Comparison of ENCODE assay signal across 29 cellular contexts in genomic region chr7:119572541-119572940, GRCh38.
"Had no signal": no experiment of that assay in that cellular context is flagged by ENCODE, and none has a peak within 500 bp of the region (broad histone marks: within the 10 kb centered on the region; RNA-seq: fewer than 3 reads in every experiment).

No MANE protein-coding gene starts in this region.

- FAIRE-seq: astrocyte, keratinocyte, small intestine had no signal

- H3K36me3 ChIP-seq: brain microvascular endothelial cell, sigmoid colon, suprapubic skin, tibial artery had no signal

- ATAC-seq: activated CD8-positive, alpha-beta memory T cell treated with anti-CD3 and anti-CD28 coated beads, Interleukin-2, amount 10 ng/mL, durations not matched to agents 7 days and 5 days; activated CD8-positive, alpha-beta T cell treated with anti-CD3 and anti-CD28 coated beads, Interleukin-2, amount 10 ng/mL, durations not matched to agents 7 days and 5 days; activated naive CD4-positive, alpha-beta T cell treated with anti-CD3 and anti-CD28 coated beads, Interleukin-2, amount 50 U/mL, for 72 hours; esophagus mucosa; left colon; naive thymus-derived CD8-positive, alpha-beta T cell; stimulated activated memory B cell treated with anti-CD40 and anti-IgM and Interleukin-4, amounts not matched to agents 10 μg/mL and 1 μg/mL and 100 μg/mL, for 72 hours; T-helper 17 cell had no signal

- H3K9me3 ChIP-seq: sigmoid colon, suprapubic skin had no signal

- H3K4me3 ChIP-seq: sigmoid colon, suprapubic skin, tibial artery had no signal

- H3K4me3 Mint-ChIP-seq: activated CD8-positive, alpha-beta memory T cell treated with anti-CD3 and anti-CD28 coated beads, Interleukin-2, amount 10 ng/mL, durations not matched to agents 7 days and 5 days; activated CD8-positive, alpha-beta T cell treated with anti-CD3 and anti-CD28 coated beads, Interleukin-2, amount 10 ng/mL, durations not matched to agents 7 days and 5 days; dendritic cell treated with granulocyte-macrophage colony-stimulating factor and Interleukin-4, amounts not matched to agents 40 ng/mL and 50 ng/mL, for 4 days; endodermal cell; naive thymus-derived CD8-positive, alpha-beta T cell; neural crest cell; stimulated activated memory B cell treated with anti-CD40 and anti-IgM and Interleukin-4, amounts not matched to agents 10 μg/mL and 1 μg/mL and 100 μg/mL, for 72 hours; T-helper 17 cell had no signal

- H3K9me3 Mint-ChIP-seq: endodermal cell, neural crest cell had no signal

- H3K27ac ChIP-seq: brain microvascular endothelial cell, sigmoid colon, suprapubic skin, tibial artery had no signal

- H3K27me3 ChIP-seq: brain microvascular endothelial cell, sigmoid colon, suprapubic skin, tibial artery had no signal

- DNase-seq: activated CD4-positive, alpha-beta T cell treated with anti-CD3 and anti-CD28 coated beads for 1 hour; activated CD4-positive, alpha-beta T cell treated with anti-CD3 and anti-CD28 coated beads, Interleukin-2, amount 50 U/mL, for 1 hour; activated CD8-positive, alpha-beta memory T cell treated with anti-CD3 and anti-CD28 coated beads, Interleukin-2, amount 10 ng/mL, durations not matched to agents 7 days and 5 days; activated CD8-positive, alpha-beta T cell treated with anti-CD3 and anti-CD28 coated beads, Interleukin-2, amount 10 ng/mL, durations not matched to agents 7 days and 5 days; activated naive CD4-positive, alpha-beta T cell; activated T-cell treated with anti-CD3 and anti-CD28 coated beads, Interleukin-2, amount 50 U/mL, for 48 hours; brain microvascular endothelial cell; foreskin fibroblast; left colon; naive thymus-derived CD8-positive, alpha-beta T cell; sigmoid colon; small intestine; stimulated activated CD4-positive, alpha-beta T cell treated with anti-CD3 and anti-CD28 coated beads, Interleukin-1b, Interleukin-23, amount 100 ng/mL, for 48 hours; stimulated activated CD4-positive, alpha-beta T cell treated with anti-CD3 and anti-CD28 coated beads, Interleukin-4, amount 100 ng/mL, for 4 hours; stimulated activated CD8-positive, alpha-beta memory T cell treated with anti-CD3 and anti-CD28 coated beads, Interleukin-4, amount 100 ng/mL, for 48 hours; T-helper 17 cell; T1000; tibial artery had no signal

- H3K4me1 ChIP-seq: sigmoid colon, suprapubic skin, tibial artery had no signal

- H3K27me3 Mint-ChIP-seq: activated CD8-positive, alpha-beta memory T cell treated with anti-CD3 and anti-CD28 coated beads, Interleukin-2, amount 10 ng/mL, durations not matched to agents 7 days and 5 days; dendritic cell treated with granulocyte-macrophage colony-stimulating factor and Interleukin-4, amounts not matched to agents 40 ng/mL and 50 ng/mL, for 4 days; naive thymus-derived CD8-positive, alpha-beta T cell; progenitor cell of endocrine pancreas; stimulated activated memory B cell treated with anti-CD40 and anti-IgM and Interleukin-4, amounts not matched to agents 10 μg/mL and 1 μg/mL and 100 μg/mL, for 72 hours; T-helper 17 cell had no signal

- H3K36me3 Mint-ChIP-seq: activated CD8-positive, alpha-beta memory T cell treated with anti-CD3 and anti-CD28 coated beads, Interleukin-2, amount 10 ng/mL, durations not matched to agents 7 days and 5 days; activated naive CD4-positive, alpha-beta T cell treated with anti-CD3 and anti-CD28 coated beads, Interleukin-2, amount 50 U/mL, for 72 hours; naive thymus-derived CD8-positive, alpha-beta T cell; stimulated activated memory B cell treated with anti-CD40 and anti-IgM and Interleukin-4, amounts not matched to agents 10 μg/mL and 1 μg/mL and 100 μg/mL, for 72 hours had no signal

- H3K27ac Mint-ChIP-seq: activated CD8-positive, alpha-beta memory T cell treated with anti-CD3 and anti-CD28 coated beads, Interleukin-2, amount 10 ng/mL, durations not matched to agents 7 days and 5 days; activated CD8-positive, alpha-beta T cell treated with anti-CD3 and anti-CD28 coated beads, Interleukin-2, amount 10 ng/mL, durations not matched to agents 7 days and 5 days; activated naive CD4-positive, alpha-beta T cell treated with anti-CD3 and anti-CD28 coated beads, Interleukin-2, amount 50 U/mL, for 72 hours; activated T-helper 2 cell treated with anti-CD3 and anti-CD28 coated beads, Interferon-gamma antibody, Interleukin-2, Interleukin-4, amounts not matched to agents 10 μg/mL and 5 μg/mL and 100 μg/mL, durations not matched to agents 14 hours and 24 hours and 36 hours; dendritic cell treated with granulocyte-macrophage colony-stimulating factor and Interleukin-4, amounts not matched to agents 40 ng/mL and 50 ng/mL, for 4 days; endodermal cell; naive thymus-derived CD8-positive, alpha-beta T cell; progenitor cell of endocrine pancreas; stimulated activated memory B cell treated with anti-CD40 and anti-IgM and Interleukin-4, amounts not matched to agents 10 μg/mL and 1 μg/mL and 100 μg/mL, for 72 hours; T-helper 17 cell had no signal

- H3K4me1 Mint-ChIP-seq: activated CD8-positive, alpha-beta memory T cell treated with anti-CD3 and anti-CD28 coated beads, Interleukin-2, amount 10 ng/mL, durations not matched to agents 7 days and 5 days; endodermal cell; naive thymus-derived CD8-positive, alpha-beta T cell; neural crest cell; stimulated activated memory B cell treated with anti-CD40 and anti-IgM and Interleukin-4, amounts not matched to agents 10 μg/mL and 1 μg/mL and 100 μg/mL, for 72 hours; T-helper 17 cell had no signal
